In genomic region chr5:134070979-134071849, GRCh38 we compare ENCODE assay signal across 2 cellular contexts.
TF ChIP-seq lines count a peak whose summit lies in the region.

No MANE protein-coding gene starts in this region.

TF ChIP-seq in GM12878, 131 proteins besides CTCF, POLR2A, EP300 and RAD21 (continued from another document and continues in another):
- TF ChIP-seq MLLT1 (IDR thresholded peaks at IDR 0.05): 0 out of 2 replicates have a peak, but pooled peaks have one; percentile 42
- no peak for TF ChIP-seq SMAD1 (IDR thresholded peaks at IDR 0.05; ENCODE audit: low read depth, partially characterized antibody)
- TF ChIP-seq NRF1 (conservative IDR thresholded peaks at IDR 0.05; ENCODE audit: low read depth, low read length): no peak
- peak; percentile 96 for TF ChIP-seq DPF2 (IDR thresholded peaks at IDR 0.05)
- TF ChIP-seq CHD2 (IDR thresholded peaks at IDR 0.05; ENCODE audit: borderline replicate concordance, low read depth, low read length): peak; percentile 31; the same call in 1 of the 2 replicates
- peak; percentile 84 to 92 for TF ChIP-seq IKZF2 (IDR thresholded peaks at IDR 0.05)
- no peak for TF ChIP-seq IRF3 (IDR thresholded peaks at IDR 0.05)
- no peak for TF ChIP-seq E4F1 (IDR thresholded peaks at IDR 0.05; ENCODE audit: borderline replicate concordance, partially characterized antibody)
- TF ChIP-seq ATF3 (IDR thresholded peaks at IDR 0.05; ENCODE audit: borderline replicate concordance, extremely low read depth, low read depth, low read length): no peak
- TF ChIP-seq PBX3 (IDR thresholded peaks at IDR 0.05; ENCODE audit: insufficient replicate concordance, low read depth, low read length): no peak
- TF ChIP-seq CBX3 (IDR thresholded peaks at IDR 0.05; ENCODE audit: borderline replicate concordance, low read depth): no peak
- no peak for TF ChIP-seq CEBPB (IDR thresholded peaks at IDR 0.05; ENCODE audit: borderline replicate concordance in 1 of 2, low read depth in 2 of 2, low read length in 2 of 2)
- no peak for TF ChIP-seq ZBTB33 (IDR thresholded peaks at IDR 0.05)
- no peak for TF ChIP-seq SMC3 (IDR thresholded peaks at IDR 0.05; ENCODE audit: borderline replicate concordance, low read length)
- TF ChIP-seq MEF2B (IDR thresholded peaks at IDR 0.05; ENCODE audit: partially characterized antibody, poor library complexity, severe bottlenecking): peak; percentile 77
- TF ChIP-seq CREB1 (IDR thresholded peaks at IDR 0.05; ENCODE audit: low read depth): peak; percentile 51; the same call in 1 of the 2 replicates
- no peak for TF ChIP-seq FOXM1 (IDR thresholded peaks at IDR 0.05; ENCODE audit: low read depth, low read length)
- peak; percentile 37; the same call in 1 of the 2 replicates for TF ChIP-seq EED (IDR thresholded peaks at IDR 0.05; ENCODE audit: low read depth)
- no peak for TF ChIP-seq STAT3 (IDR thresholded peaks at IDR 0.05; ENCODE audit: low read depth, low read length)

TF ChIP-seq in HepG2, 621 proteins besides CTCF, POLR2A, EP300 and RAD21 (continued from another document and continues in another):
- TF ChIP-seq MEF2D (CRISPR knock-in tag; IDR thresholded peaks at IDR 0.05) (peak; percentile 69; the same call in 1 of the 2 replicates), EZH2 (conservative IDR thresholded peaks at IDR 0.05; ENCODE audit: low read depth, low read length) (no peak), GPBP1L1 (CRISPR knock-in tag; IDR thresholded peaks at IDR 0.05) (no peak), MTF2 (CRISPR knock-in tag; IDR thresholded peaks at IDR 0.05; ENCODE audit: borderline replicate concordance) (no peak), NPAS2 (CRISPR knock-in tag; IDR thresholded peaks at IDR 0.05; ENCODE audit: borderline replicate concordance) (no peak), MLLT10 (CRISPR knock-in tag; IDR thresholded peaks at IDR 0.05) (no peak), ZNF350 (CRISPR knock-in tag; IDR thresholded peaks at IDR 0.05; ENCODE audit: borderline replicate concordance, low read depth) (peak; percentile 81; the same call in 1 of the 2 replicates), ARID4A (CRISPR knock-in tag; IDR thresholded peaks at IDR 0.05; ENCODE audit: borderline replicate concordance) (peak; percentile 75; the same call in 1 of the 2 replicates), ZKSCAN8 (CRISPR knock-in tag; IDR thresholded peaks at IDR 0.05; ENCODE audit: borderline replicate concordance) (no peak), ZHX1 (CRISPR knock-in tag; IDR thresholded peaks at IDR 0.05; ENCODE audit: low read depth) (peak; percentile 93), ZFY (CRISPR knock-in tag; IDR thresholded peaks at IDR 0.05) (peak; percentile 67), MTERF4 (CRISPR knock-in tag; IDR thresholded peaks at IDR 0.05) (0 out of 2 replicates have a peak, but pooled peaks have one; percentile 33), AGO2 (optimal IDR thresholded peaks at IDR 0.05; ENCODE audit: low read depth, low read length) (peak; percentile 66), ZNF770 (CRISPR knock-in tag; IDR thresholded peaks at IDR 0.05) (peak; percentile 67; the same call in 1 of the 2 replicates), PHF8 (CRISPR knock-in tag; IDR thresholded peaks at IDR 0.05) (peak; percentile 71), NR0B2 (CRISPR knock-in tag; IDR thresholded peaks at IDR 0.05) (no peak), ZNF709 (CRISPR knock-in tag; IDR thresholded peaks at IDR 0.05) (peak; percentile 68; the same call in 1 of the 2 replicates), HOXA3 (CRISPR knock-in tag; IDR thresholded peaks at IDR 0.05) (peak; percentile 86), RBFOX2 (IDR thresholded peaks at IDR 0.05; ENCODE audit: low read depth, low read length) (peak; percentile 84), ZKSCAN1 (IDR thresholded peaks at IDR 0.05; ENCODE audit: low read length) (no peak), ZNF225 (CRISPR knock-in tag; IDR thresholded peaks at IDR 0.05) (0 out of 2 replicates have a peak, but pooled peaks have one; percentile 64), SIN3A (IDR thresholded peaks at IDR 0.05; ENCODE audit: borderline replicate concordance, low read depth, low read length) (no peak), ZNF558 (CRISPR knock-in tag; IDR thresholded peaks at IDR 0.05; ENCODE audit: borderline replicate concordance) (no peak), TBP (CRISPR knock-in tag; IDR thresholded peaks at IDR 0.05) (no peak), ZNF569 (CRISPR knock-in tag; IDR thresholded peaks at IDR 0.05; ENCODE audit: borderline replicate concordance) (no peak), PLRG1 (conservative IDR thresholded peaks at IDR 0.05) (no peak), PAWR (CRISPR knock-in tag; IDR thresholded peaks at IDR 0.05; ENCODE audit: borderline replicate concordance) (no peak), POLR2G (IDR thresholded peaks at IDR 0.05; ENCODE audit: low read depth, low read length) (peak; percentile 69), ZNF496 (CRISPR knock-in tag; IDR thresholded peaks at IDR 0.05; ENCODE audit: insufficient replicate concordance) (no peak), ZNF704 (CRISPR knock-in tag; IDR thresholded peaks at IDR 0.05; ENCODE audit: borderline replicate concordance) (no peak), HIC2 (CRISPR knock-in tag; IDR thresholded peaks at IDR 0.05; ENCODE audit: low read depth) (peak; percentile 87), ZNF678 (CRISPR knock-in tag; IDR thresholded peaks at IDR 0.05) (no peak), SMAD9 (CRISPR knock-in tag; IDR thresholded peaks at IDR 0.05) (no peak), ZFP36 (IDR thresholded peaks at IDR 0.05; ENCODE audit: borderline replicate concordance, low read depth, low read length, partially characterized antibody) (no peak), ZMYM3 (CRISPR knock-in tag; IDR thresholded peaks at IDR 0.05) (peak; percentile 66; the same call in 1 of the 2 replicates), POLR2AphosphoS2 (IDR thresholded peaks at IDR 0.05; ENCODE audit: low read depth, low read length) (no peak), PBX3 (CRISPR knock-in tag; IDR thresholded peaks at IDR 0.05; ENCODE audit: borderline replicate concordance) (no peak), RFXANK (CRISPR knock-in tag; IDR thresholded peaks at IDR 0.05) (no peak), PHF21A (CRISPR knock-in tag; IDR thresholded peaks at IDR 0.05) (peak; percentile 73; the same call in 1 of the 2 replicates), KLF6 (CRISPR knock-in tag; IDR thresholded peaks at IDR 0.05) (peak; percentile 87)
